1 cellular context compared by ENCODE assay signal in genomic region chr1:56073614-56074356, GRCh38.
TF ChIP-seq lines count a peak whose summit lies in the region.

No MANE protein-coding gene starts in this region.

TF ChIP-seq in endothelial cell of umbilical vein, 7 proteins besides CTCF, POLR2A, EP300 and RAD21 (continued from another document):
- TF ChIP-seq MAX (IDR thresholded peaks at IDR 0.05; ENCODE audit: insufficient read depth, insufficient read length) (no peak), POLR2AphosphoS5 (IDR thresholded peaks at IDR 0.05; ENCODE audit: insufficient read depth, low read depth, low read length) (peak; percentile 67), JUN (IDR thresholded peaks at IDR 0.05; ENCODE audit: borderline replicate concordance, insufficient read depth, insufficient read length, low read depth) (no peak), GATA2 (IDR thresholded peaks at IDR 0.05; ENCODE audit: insufficient read depth, insufficient read length, low read depth, low read length) (peak; percentile 47)
